20 cellular contexts compared by ENCODE assay signal in the genomic region with DNA sequence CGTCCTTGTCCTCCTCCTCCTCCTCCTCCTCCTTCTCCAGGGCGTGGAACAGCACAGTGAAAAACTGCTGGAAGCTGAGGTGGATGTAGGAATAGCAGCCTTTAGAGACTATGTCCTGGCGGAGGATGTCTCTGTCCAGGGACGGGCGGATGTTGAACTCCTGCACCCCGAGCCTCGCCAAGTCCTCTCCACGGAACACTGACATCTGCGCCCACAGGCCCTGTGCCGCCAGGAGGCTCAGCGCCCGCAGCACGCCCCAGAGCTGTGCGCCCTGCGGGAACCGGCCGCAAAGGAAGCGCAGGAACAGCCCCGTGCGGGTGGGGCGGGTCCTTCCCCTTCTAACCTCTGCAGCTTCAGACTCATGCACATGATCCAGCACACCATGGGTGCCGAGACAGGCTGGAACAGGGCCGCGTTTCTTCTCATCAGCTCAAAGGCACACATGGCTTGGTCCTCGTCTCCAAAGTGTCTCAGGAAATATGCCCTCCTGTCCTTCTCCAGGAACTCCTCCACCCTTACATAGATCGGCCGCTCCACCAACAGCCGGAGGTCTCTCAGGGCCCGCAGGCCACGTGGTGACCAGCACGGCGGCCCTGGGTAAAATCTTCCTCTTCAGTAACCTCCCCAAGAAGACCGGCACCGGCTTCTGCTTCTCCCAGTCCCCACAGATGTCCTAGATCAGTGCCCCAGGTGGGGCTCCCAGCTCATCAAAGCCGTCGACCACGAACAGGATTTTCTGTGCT. TPM values are rescaled to one million over a fixed set of nuclear protein-coding genes. Genes with fewer than 3 reads are reported as not detected.
DNase-seq lines count a peak whose midpoint lies in the region; ATAC-seq and TF ChIP-seq lines count a peak whose summit lies in the region.
"Had no signal": no experiment of that assay in that cellular context is flagged by ENCODE, and none has a peak within 500 bp of the region (broad histone marks: within the 10 kb centered on the region; RNA-seq: fewer than 3 reads in every experiment).

No MANE protein-coding gene starts in this region.

- H3K9ac ChIP-seq in KMS-11: no peak overlapping the region
- H3K9ac ChIP-seq: GM23248 had no signal

- DNase-seq in cardiac septum (ENCODE audit: low spot score) (peak; percentile 55), left ventricle myocardium superior (no peak), osteoblast (ENCODE audit: insufficient read length, low spot score, missing footprints) (peak; percentile 54)
- DNase-seq: C1 segment of cervical spinal cord, Calu3, COR-L47, DMS79, GF-D8, GM23248, H7 had no signal

- H3K36me3 ChIP-seq in KMS-11 (ENCODE audit: insufficient read depth) (no peaks in the 10 kb centered on the region), osteoblast (ENCODE audit: insufficient read depth, low read length) (no peaks in the 10 kb centered on the region)

- H3K27ac ChIP-seq in KMS-11 (no peak overlapping the region), osteoblast (ENCODE audit: low read depth, low read length) (no peak overlapping the region)
- H3K27ac ChIP-seq: GM23248 had no signal

- no peak for ATAC-seq in left ventricle myocardium superior
- ATAC-seq in GM18909 (IDR thresholded peaks at IDR 0.05; ENCODE audit: poor library complexity, unreplicated experiment): no peak
- no peak for ATAC-seq in GM19324 (IDR thresholded peaks at IDR 0.05; ENCODE audit: low FRiP score, unreplicated experiment)
- ATAC-seq: HCT116 had no signal

- H2AFZ ChIP-seq in KMS-11 (ENCODE audit: low read depth) (no peak overlapping the region), osteoblast (ENCODE audit: low read length) (no peak overlapping the region)
- H2AFZ ChIP-seq: GM23248 had no signal

- H4K20me1 ChIP-seq in KMS-11 (ENCODE audit: insufficient read depth) (no peaks in the 10 kb centered on the region), osteoblast (ENCODE audit: insufficient read depth, low read length) (no peaks in the 10 kb centered on the region)

- intact Hi-C loops in cardiac septum (cut with DNase I): no loop called here
- intact Hi-C loops in left ventricle myocardium superior (cut with micrococcal nuclease): no loop called here

- H3K4me2 ChIP-seq in KMS-11 (peak overlapping the region; percentile 80), osteoblast (ENCODE audit: insufficient read depth, low read length) (no peak overlapping the region)

- H3K4me1 ChIP-seq in KMS-11 (ENCODE audit: low read depth, poor library complexity, severe bottlenecking): peaks cover 62% of the 10 kb centered on the region
- H3K4me1 ChIP-seq in osteoblast (ENCODE audit: insufficient read depth, low read length): no peaks in the 10 kb centered on the region

- H3K79me2 ChIP-seq in KMS-11 (ENCODE audit: insufficient read depth, low read depth) (no peaks in the 10 kb centered on the region), osteoblast (ENCODE audit: insufficient read depth, low read length) (no peaks in the 10 kb centered on the region)

- no peak overlapping the region for H3K4me3 ChIP-seq in KMS-11 (IDR thresholded peaks at IDR 0.05; ENCODE audit: insufficient read depth, low read depth, low read length)
- H3K4me3 ChIP-seq in osteoblast (ENCODE audit: insufficient read depth, low read length): no peak overlapping the region
- H3K4me3 ChIP-seq: GM23248 had no signal

- TF ChIP-seq CTCF in KMS-11 (conservative IDR thresholded peaks at IDR 0.05; ENCODE audit: low read depth, low read length) (no peak), osteoblast (IDR thresholded peaks at IDR 0.05; ENCODE audit: extremely low read depth, low read depth, low read length) (no peak)

- no peaks in the 10 kb centered on the region for H3K27me3 ChIP-seq in KMS-11 (ENCODE audit: insufficient read depth, low read depth)
- no peaks in the 10 kb centered on the region for H3K27me3 ChIP-seq in osteoblast (ENCODE audit: insufficient read depth, low read length)

- peaks cover 3% of the 10 kb centered on the region for H3K9me3 ChIP-seq in osteoblast (ENCODE audit: low read depth, low read length)

RNA-seq across cellular contexts. Expression of gene NLRP2B, which starts 1.2 kb away (rescaled TPM):
- total RNA-seq in cardiac septum (not detected), left ventricle myocardium superior (not detected), osteoblast (under 0.01 TPM in 1 of 2 replicates, not detected in the other)
- total RNA-seq: A172; A673; Calu3; CD4-positive, alpha-beta memory T cell; Daoy; G401; GM23248; H1; H7 had no signal
